8 cellular contexts compared by ENCODE assay signal in the genomic region with DNA sequence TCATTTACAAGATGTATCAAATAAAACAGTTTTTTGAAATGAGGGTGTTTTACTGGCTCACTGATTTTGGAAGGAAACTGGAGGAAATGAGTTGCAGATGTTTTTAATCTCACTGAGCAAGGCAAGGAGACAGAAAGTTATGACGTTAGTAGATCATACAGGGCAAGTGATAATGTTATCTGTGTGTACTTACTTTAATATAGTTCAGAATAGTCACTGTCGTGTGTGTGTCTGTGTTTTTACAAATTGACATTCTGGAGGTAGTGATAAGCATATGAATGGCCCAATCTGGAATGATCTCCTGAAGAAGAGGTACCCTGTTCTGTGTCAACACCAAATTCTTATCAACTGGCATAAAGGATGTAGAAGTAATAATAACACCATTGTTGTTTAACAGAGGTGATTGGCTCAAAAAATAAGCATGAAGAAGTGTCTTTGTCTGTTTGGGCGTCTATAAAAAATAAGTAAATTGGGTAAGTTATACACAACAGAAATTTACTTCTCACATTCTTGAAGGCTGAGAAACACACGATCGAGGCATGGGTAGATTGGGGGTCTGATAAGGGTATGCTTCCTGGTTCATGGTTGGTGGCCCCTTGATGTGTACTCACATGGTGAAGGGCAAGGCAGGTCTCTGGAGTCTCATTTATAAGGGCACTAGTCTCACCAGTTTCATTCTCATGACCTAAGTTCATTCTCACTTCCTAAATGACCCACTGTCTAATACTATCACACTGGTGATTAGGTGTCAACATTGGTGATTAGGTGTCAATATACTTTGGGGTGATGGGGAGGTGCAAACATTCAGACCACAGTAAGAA. TPM values are rescaled to one million over a fixed set of nuclear protein-coding genes. Genes with fewer than 3 reads are reported as not detected.
DNase-seq lines count a peak whose midpoint lies in the region; ATAC-seq and TF ChIP-seq lines count a peak whose summit lies in the region.

No MANE protein-coding gene starts in this region.

- peaks cover 39% of the 10 kb centered on the region for H3K4me1 ChIP-seq in CD8-positive, alpha-beta memory T cell (ENCODE audit: insufficient read depth, low read length)

- H3K27me3 ChIP-seq in CD8-positive, alpha-beta memory T cell (ENCODE audit: insufficient read depth, low read length, poor library complexity, severe bottlenecking) = no peaks in the 10 kb centered on the region

- H3K4me1 Mint-ChIP-seq in CD8-positive, alpha-beta memory T cell = peaks cover 61 to 71% (median 61%) of the 10 kb centered on the region in 3 donors
- H3K4me1 Mint-ChIP-seq in progenitor cell of endocrine pancreas (ENCODE audit: low read depth) = peaks cover 22% of the 10 kb centered on the region

- ATAC-seq in GM19455 (IDR thresholded peaks at IDR 0.05; ENCODE audit: unreplicated experiment) (peak; percentile 64), HG03378 (IDR thresholded peaks at IDR 0.05; ENCODE audit: unreplicated experiment) (peak; percentile 90)

- no peaks in the 10 kb centered on the region for H3K36me3 ChIP-seq in CD8-positive, alpha-beta memory T cell (ENCODE audit: insufficient read depth, low read length)

- CTCF ChIA-PET in CD8-positive, alpha-beta memory T cell (lab: Charles Lee) = interaction anchor here (1.1 kb wide), 1 partner anchor 59 kb away, joined by 4 read pairs; no protein-coding TSS in a partner anchor

- peaks cover 7% of the 10 kb centered on the region for H3K9me3 ChIP-seq in CD8-positive, alpha-beta memory T cell (ENCODE audit: low read length)

- POLR2A ChIA-PET in CD8-positive, alpha-beta memory T cell (lab: Charles Lee) = no interaction called here

- no peaks in the 10 kb centered on the region for H3K27me3 Mint-ChIP-seq in CD8-positive, alpha-beta memory T cell
- H3K27me3 Mint-ChIP-seq in progenitor cell of endocrine pancreas = peaks cover 12% of the 10 kb centered on the region

- peak overlapping the region; percentile 26 for H3K27ac ChIP-seq in CD8-positive, alpha-beta memory T cell (ENCODE audit: low read depth, low read length)

- peaks cover 25 to 66% (median 44%) of the 10 kb centered on the region in 3 donors for H3K36me3 Mint-ChIP-seq in CD8-positive, alpha-beta memory T cell
- peaks cover 2% of the 10 kb centered on the region for H3K36me3 Mint-ChIP-seq in progenitor cell of endocrine pancreas (ENCODE audit: insufficient read depth)

- H3K4me3 Mint-ChIP-seq in CD8-positive, alpha-beta memory T cell = peak overlapping the region; percentile 84 to 98 (median 97)
- no peak overlapping the region for H3K4me3 Mint-ChIP-seq in progenitor cell of endocrine pancreas (ENCODE audit: low read depth)

- H3K27ac Mint-ChIP-seq in CD8-positive, alpha-beta memory T cell = peak overlapping the region; percentile 75 to 98 (median 96)
- H3K27ac Mint-ChIP-seq in progenitor cell of endocrine pancreas = no peak overlapping the region

- TF ChIP-seq CTCF in fibroblast of the aortic adventitia (IDR thresholded peaks at IDR 0.05; ENCODE audit: insufficient read depth, low read length) (no peak), progenitor cell of endocrine pancreas (IDR thresholded peaks at IDR 0.05; ENCODE audit: unreplicated experiment) (no peak), GM10266 (IDR thresholded peaks at IDR 0.05; ENCODE audit: control insufficient read depth, insufficient read depth, low read depth, missing control alignments) (no peak)

- peak overlapping the region; percentile 43 for H3K4me3 ChIP-seq in CD8-positive, alpha-beta memory T cell (ENCODE audit: low read length)
- no peak overlapping the region for H3K4me3 ChIP-seq in fibroblast of the aortic adventitia (ENCODE audit: low read depth, low read length)

- DNase-seq in CD8-positive, alpha-beta memory T cell = peak in 3 of 5 donors; percentile 30 to 52 (median 48)
- peak; percentile 44 for DNase-seq in fibroblast of the aortic adventitia (ENCODE audit: low read depth)
- DNase-seq in progenitor cell of endocrine pancreas (ENCODE audit: low spot score, unreplicated experiment) = no peak
- no peak for DNase-seq in activated effector memory CD4-positive, alpha-beta T cell treated with anti-CD3 and anti-CD28 coated beads, Interleukin-2, amount 50 U/mL, for 16 hours
- DNase-seq in NCI-H524 (lab: John Stamatoyannopoulos, UW) = no peak
- DNase-seq in GM10266 (ENCODE audit: extremely low spot score) = no peak

- H3K9me3 Mint-ChIP-seq in CD8-positive, alpha-beta memory T cell = peaks cover 11 to 21% (median 15%) of the 10 kb centered on the region in 5 donors
- H3K9me3 Mint-ChIP-seq in progenitor cell of endocrine pancreas (ENCODE audit: low read depth) = peaks cover 6% of the 10 kb centered on the region

RNA-seq across cellular contexts. Expression of a gene that starts 2.1 kb away (rescaled TPM):
- 10 to 100 TPM; 24.2 to 26.6 TPM for total RNA-seq in CD8-positive, alpha-beta memory T cell
- polyA plus RNA-seq in CD8-positive, alpha-beta memory T cell = 48.3 TPM
- total RNA-seq in fibroblast of the aortic adventitia (ENCODE audit: low replicate concordance) (0.09 and 3.7 TPM in 2 replicates), progenitor cell of endocrine pancreas (0.14 TPM in 1 of 2 replicates, not detected in the other)

RNA-seq across cellular contexts. Expression of a gene that starts 25.1 kb away (rescaled TPM):
- total RNA-seq in CD8-positive, alpha-beta memory T cell = under 1 TPM; 0.09 to 0.13 TPM
- not detected for polyA plus RNA-seq in CD8-positive, alpha-beta memory T cell
- not detected in 2 replicates for total RNA-seq in fibroblast of the aortic adventitia (ENCODE audit: low replicate concordance)
- not detected in 2 replicates for total RNA-seq in progenitor cell of endocrine pancreas

Comparison
In these comparisons a context has a peak if more than half of its experiments do, and no peak if none do; other contexts are left out.
1. DNase-seq: peak in CD8-positive, alpha-beta memory T cell (3 of 5) and fibroblast of the aortic adventitia (single experiment); none in progenitor cell of endocrine pancreas (single experiment), activated effector memory CD4-positive, alpha-beta T cell treated with anti-CD3 and anti-CD28 coated beads, Interleukin-2, amount 50 U/mL, for 16 hours (single experiment), NCI-H524 (0 of 2) and GM10266 (single experiment).